8 cellular contexts compared by ENCODE assay signal in genomic region chr3:195153121-195153520, GRCh38.
DNase-seq lines count a peak whose midpoint lies in the region; ATAC-seq and TF ChIP-seq lines count a peak whose summit lies in the region.

No MANE protein-coding gene starts in this region.

- H2AFZ ChIP-seq in hepatocyte: no peak overlapping the region

- ATAC-seq in RWPE2 (ENCODE audit: low read depth) (no peak), HG03520 (IDR thresholded peaks at IDR 0.05; ENCODE audit: unreplicated experiment) (no peak), GM19035 (IDR thresholded peaks at IDR 0.05; ENCODE audit: unreplicated experiment) (no peak), HG03135 (IDR thresholded peaks at IDR 0.05; ENCODE audit: unreplicated experiment) (no peak), GM19351 (IDR thresholded peaks at IDR 0.05; ENCODE audit: unreplicated experiment) (no peak)

- no peak for DNase-seq in HFFc6
- no peak for DNase-seq in RWPE2 (ENCODE audit: low spot score)
- no peak for DNase-seq in hepatocyte (ENCODE audit: low spot score)

- H3K4me1 ChIP-seq in RWPE2 (ENCODE audit: insufficient read depth, poor library complexity, severe bottlenecking): peaks cover 30% of the 10 kb centered on the region
- peaks cover 48% of the 10 kb centered on the region for H3K4me1 ChIP-seq in hepatocyte (ENCODE audit: insufficient read depth)

- H3K4me2 ChIP-seq in hepatocyte: no peak overlapping the region

- TF ChIP-seq CTCF in HFFc6 (IDR thresholded peaks at IDR 0.05) (no peak), RWPE2 (IDR thresholded peaks at IDR 0.05; ENCODE audit: poor library complexity, severe bottlenecking) (no peak), hepatocyte (IDR thresholded peaks at IDR 0.05; ENCODE audit: poor library complexity) (no peak)

- H3K4me1 Mint-ChIP-seq in HFFc6 (ENCODE audit: low read depth): peaks cover 80% of the 10 kb centered on the region

- no peaks in the 10 kb centered on the region for H3K9me2 ChIP-seq in hepatocyte (replicated peaks; ENCODE audit: insufficient read depth)

- H3K27me3 ChIP-seq in RWPE2 (ENCODE audit: insufficient read depth, poor library complexity, severe bottlenecking): no peaks in the 10 kb centered on the region
- H3K27me3 ChIP-seq in hepatocyte: no peaks in the 10 kb centered on the region

- H3K27ac Mint-ChIP-seq in HFFc6: peak overlapping the region; percentile 98

- H3K9me3 Mint-ChIP-seq in HFFc6: no peaks in the 10 kb centered on the region

- H3K36me3 Mint-ChIP-seq in HFFc6 (ENCODE audit: low read depth): no peaks in the 10 kb centered on the region

- H3K27me3 Mint-ChIP-seq in HFFc6 (ENCODE audit: insufficient read depth): no peaks in the 10 kb centered on the region; the same call in 1 of the 2 replicates

- H3K79me2 ChIP-seq in hepatocyte: no peaks in the 10 kb centered on the region

- H3K9me3 ChIP-seq in RWPE2 (ENCODE audit: severe bottlenecking) (no peaks in the 10 kb centered on the region), hepatocyte (ENCODE audit: low read depth) (no peaks in the 10 kb centered on the region)

- no peak overlapping the region for H3K4me3 Mint-ChIP-seq in HFFc6

- H3K36me3 ChIP-seq in RWPE2 (ENCODE audit: low read depth) (no peaks in the 10 kb centered on the region), hepatocyte (replicated peaks; ENCODE audit: insufficient read depth, low read depth) (no peaks in the 10 kb centered on the region)

- H3K4me3 ChIP-seq in RWPE2 (ENCODE audit: severe bottlenecking) (no peak overlapping the region), hepatocyte (no peak overlapping the region), skin epidermis (no peak overlapping the region)

- WGBS in hepatocyte (ENCODE audit: low lambda C conversion rate, missing lambda C conversion rate): 45% methylated on average over 7 of the region's 7 CpGs

- no peaks in the 10 kb centered on the region for H4K20me1 ChIP-seq in hepatocyte (ENCODE audit: insufficient read depth, poor library complexity, severe bottlenecking)

- H3K27ac ChIP-seq in RWPE2 (ENCODE audit: poor library complexity, severe bottlenecking) (peak overlapping the region; percentile 42), hepatocyte (peak overlapping the region; percentile 91), skin epidermis (peak overlapping the region in 11 of 21 experiments; percentile 3 to 83 (median 58))
